In the genomic region with DNA sequence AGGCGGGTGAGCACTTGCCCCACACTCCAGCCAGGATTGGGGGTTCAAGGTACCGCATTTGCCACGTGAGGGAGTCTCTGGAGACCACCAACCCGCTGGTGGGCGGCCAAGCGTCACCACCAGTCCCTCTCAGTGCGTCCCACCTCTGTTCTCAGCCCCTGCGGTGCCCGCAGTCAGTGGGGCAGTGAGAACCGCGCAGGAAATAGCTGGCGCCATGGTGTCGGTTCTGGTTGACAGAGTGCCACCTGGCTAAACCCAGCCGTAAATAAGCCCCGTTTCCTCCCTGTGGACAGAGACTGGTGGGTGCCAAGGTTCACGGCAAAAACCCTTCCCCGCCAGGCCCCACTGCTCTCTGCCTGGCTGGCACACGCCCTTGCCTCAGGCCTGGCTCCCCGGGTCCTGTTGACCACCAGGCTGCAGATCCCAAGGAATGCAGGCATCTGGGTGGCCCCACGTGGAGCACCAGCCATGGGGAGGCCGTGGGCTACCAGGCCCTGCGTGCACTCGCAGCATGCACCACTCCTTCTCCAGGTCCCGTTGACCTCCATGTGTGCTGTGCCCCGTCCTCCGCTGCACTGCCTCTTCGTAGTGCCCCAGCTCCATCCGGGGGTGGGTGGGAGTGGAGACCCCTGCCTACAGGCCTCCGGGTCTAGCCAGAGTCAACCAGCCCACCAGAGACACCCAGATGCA, we compare ENCODE assay signal across 16 cellular contexts.
DNase-seq lines count a peak whose midpoint lies in the region; ATAC-seq and TF ChIP-seq lines count a peak whose summit lies in the region.
"Had no signal": no experiment of that assay in that cellular context is flagged by ENCODE, and none has a peak within 500 bp of the region (broad histone marks: within the 10 kb centered on the region; RNA-seq: fewer than 3 reads in every experiment).

No MANE protein-coding gene starts in this region.

- DNase-seq in mucosa of descending colon (peak in 2 of 3 donors; percentile 21 to 76), sciatic nerve (ENCODE audit: low spot score) (no peak), NCI-H2107 treated with DMSO at 0.1 percent for 48 hours (lab: John Stamatoyannopoulos, UW; ENCODE audit: unreplicated experiment) (no peak)
- DNase-seq in activated CD4-positive, alpha-beta T cell treated with anti-CD3 and anti-CD28 coated beads for 4 hours = no peak
- DNase-seq: activated naive CD8-positive, alpha-beta T cell treated with anti-CD3 and anti-CD28 coated beads, Interleukin-2, amount 10 ng/mL, durations not matched to agents 7 days and 5 days; caudate nucleus; kidney glomerular epithelial cell; NCI-H2107; stimulated activated CD4-positive, alpha-beta T cell treated with anti-CD3 and anti-CD28 coated beads, Interleukin-4, amount 100 ng/mL, for 24 hours had no signal

- H3K4me2 ChIP-seq in OCI-LY1 (ENCODE audit: low read length) = peak overlapping the region; percentile 37; the same call in 1 of the 2 replicates

- no peaks in the 10 kb centered on the region for H3K27me3 ChIP-seq in OCI-LY1 (ENCODE audit: insufficient read depth, low read length)

- intact Hi-C loops in mucosa of descending colon (cut with DNase I, micrococcal nuclease) (no loop called here), sciatic nerve (cut with DNase I) (no loop called here)

- TF ChIP-seq CTCF in OCI-LY1 (IDR thresholded peaks at IDR 0.05; ENCODE audit: low read length) (no peak), mucosa of descending colon (IDR thresholded peaks at IDR 0.05) (no peak)

- ATAC-seq in GM18498 (IDR thresholded peaks at IDR 0.05; ENCODE audit: unreplicated experiment) = peak; percentile 71
- ATAC-seq in GM21576 (IDR thresholded peaks at IDR 0.05; ENCODE audit: unreplicated experiment) = peak; percentile 47
- ATAC-seq in mucosa of descending colon = peak; percentile 47
- no peak for ATAC-seq in HG02763 (IDR thresholded peaks at IDR 0.05; ENCODE audit: unreplicated experiment)
- no peak for ATAC-seq in sciatic nerve
- ATAC-seq: activated CD4-positive, CD25-positive, alpha-beta regulatory T cell treated with anti-CD3 and anti-CD28 coated beads, Interleukin-2, amount 50 U/mL, for 24 hours; stimulated activated effector memory CD8-positive, alpha-beta T cell treated with anti-CD3 and anti-CD28 coated beads, Interleukin-12 subunit alpha, Interleukin-12 subunit beta, amount 100 ng/mL, for 72 hours had no signal

- H3K79me2 ChIP-seq in OCI-LY1 (ENCODE audit: insufficient read depth, low read length) = no peaks in the 10 kb centered on the region

- peaks cover 99% of the 10 kb centered on the region for H3K4me1 ChIP-seq in OCI-LY1 (ENCODE audit: insufficient read depth, low read length, severe bottlenecking)
- no peaks in the 10 kb centered on the region for H3K4me1 ChIP-seq in mucosa of descending colon (ENCODE audit: low read depth)

- no peak overlapping the region for H2AFZ ChIP-seq in OCI-LY1 (ENCODE audit: low read length)

- no peaks in the 10 kb centered on the region for H3K9me2 ChIP-seq in OCI-LY1 (ENCODE audit: low read depth, low read length)

- H3K9me3 ChIP-seq in OCI-LY1 (ENCODE audit: low read length) (no peaks in the 10 kb centered on the region), mucosa of descending colon (no peaks in the 10 kb centered on the region)

- H3K36me3 ChIP-seq in OCI-LY1 (ENCODE audit: insufficient read depth, low read length) (no peaks in the 10 kb centered on the region), mucosa of descending colon (ENCODE audit: low read depth) (no peaks in the 10 kb centered on the region)

- H3K9ac ChIP-seq in OCI-LY1 (ENCODE audit: low read length) = peak overlapping the region; percentile 59

- peak overlapping the region; percentile 97 for H3K27ac ChIP-seq in OCI-LY1 (ENCODE audit: low read depth, low read length, poor library complexity, severe bottlenecking)
- H3K27ac ChIP-seq: epithelial cell of prostate had no signal

- no peaks in the 10 kb centered on the region for H3F3A ChIP-seq in OCI-LY1 (ENCODE audit: insufficient read depth, low read length)

- H4K20me1 ChIP-seq in OCI-LY1 (ENCODE audit: insufficient read depth, low read length) = no peaks in the 10 kb centered on the region

- H3K4me3 ChIP-seq in OCI-LY1 (ENCODE audit: low read depth, low read length, poor library complexity, severe bottlenecking) = no peak overlapping the region
- no peak overlapping the region for H3K4me3 ChIP-seq in mucosa of descending colon

Comparison
In these comparisons a context has a peak if more than half of its experiments do, and no peak if none do; other contexts are left out.
1. ATAC-seq: peak in GM18498 (single experiment), GM21576 (single experiment) and mucosa of descending colon (single experiment); none in HG02763 (single experiment) and sciatic nerve (single experiment).
2. DNase-seq: peak in mucosa of descending colon (2 of 3); none in activated CD4-positive, alpha-beta T cell treated with anti-CD3 and anti-CD28 coated beads for 4 hours (0 of 2), sciatic nerve (single experiment) and NCI-H2107 treated with DMSO at 0.1 percent for 48 hours (single experiment).